17 cellular contexts compared by ENCODE assay signal in genomic region chr4:78561677-78562076, GRCh38. TPM values are rescaled to one million over a fixed set of nuclear protein-coding genes. Genes with fewer than 3 reads are reported as not detected.
DNase-seq lines count a peak whose midpoint lies in the region; ATAC-seq, FAIRE-seq and TF ChIP-seq lines count a peak whose summit lies in the region.
"Had no signal": no experiment of that assay in that cellular context is flagged by ENCODE, and none has a peak within 500 bp of the region (broad histone marks: within the 10 kb centered on the region; RNA-seq: fewer than 3 reads in every experiment).

No MANE protein-coding gene starts in this region.

- H3K4me1 ChIP-seq in HUES6 (ENCODE audit: control insufficient read depth, insufficient read depth, low read length) (peaks cover 47% of the 10 kb centered on the region), mesodermal cell (ENCODE audit: control insufficient read depth, insufficient read depth, low read length, poor library complexity, severe bottlenecking) (peaks cover 51% of the 10 kb centered on the region)

- FAIRE-seq in D721Med (lab: Jason Lieb, UNC): no peak

- H3K9me3 Mint-ChIP-seq in type B pancreatic cell (no peaks in the 10 kb centered on the region), WTC11 (no peaks in the 10 kb centered on the region)
- no peaks in the 10 kb centered on the region for H3K9me3 Mint-ChIP-seq in activated CD8-positive, alpha-beta T cell treated with anti-CD3 and anti-CD28 coated beads for 36 hours
- H3K9me3 Mint-ChIP-seq: activated T-cell treated with anti-CD3 and anti-CD28 coated beads, Interleukin-2, amount 50 U/mL, for 4 hours; CD8-positive, alpha-beta memory T cell had no signal

- no peaks in the 10 kb centered on the region for H3K36me3 Mint-ChIP-seq in type B pancreatic cell
- H3K36me3 Mint-ChIP-seq in activated CD8-positive, alpha-beta T cell treated with anti-CD3 and anti-CD28 coated beads for 36 hours (ENCODE audit: low read depth): no peaks in the 10 kb centered on the region
- no peaks in the 10 kb centered on the region for H3K36me3 Mint-ChIP-seq in WTC11
- H3K36me3 Mint-ChIP-seq: CD8-positive, alpha-beta memory T cell had no signal

- no peak overlapping the region for H3K9ac ChIP-seq in HUES6 (ENCODE audit: low read length)

- POLR2A ChIA-PET in activated CD8-positive, alpha-beta T cell treated with anti-CD3 and anti-CD28 coated beads for 36 hours (lab: Charles Lee): interaction anchor here (1.1 kb wide), 1 partner anchor 30 kb away, joined by 3 read pairs; no protein-coding TSS in a partner anchor
- POLR2A ChIA-PET in WTC11 (lab: Charles Lee): interaction anchor here (1.3 kb wide), 1 partner anchor 10 kb away, joined by 3 read pairs; the partner anchor contains the start of gene ANXA3

- H3K27ac Mint-ChIP-seq in type B pancreatic cell (peak overlapping the region; percentile 59), WTC11 (no peak overlapping the region)
- H3K27ac Mint-ChIP-seq in activated CD8-positive, alpha-beta T cell treated with anti-CD3 and anti-CD28 coated beads for 36 hours: no peak overlapping the region
- H3K27ac Mint-ChIP-seq: activated CD4-positive, alpha-beta T cell treated with anti-CD3 and anti-CD28 coated beads, Interleukin-2, amount 10 ng/mL, durations not matched to agents 24 days and 14 days; CD8-positive, alpha-beta memory T cell had no signal

- H3K4me3 ChIP-seq in HUES6 (ENCODE audit: low read depth, low read length): no peak overlapping the region
- no peak overlapping the region for H3K4me3 ChIP-seq in cardiac fibroblast (replicated peaks in 1 of 2; ENCODE audit: low read depth in 2 of 2, low read length in 2 of 2)
- no peak overlapping the region for H3K4me3 ChIP-seq in mesodermal cell (ENCODE audit: extremely low read depth, insufficient read depth, low read length, poor library complexity, severe bottlenecking)
- H3K4me3 ChIP-seq: colonic mucosa, esophagus squamous epithelium had no signal

- peak overlapping the region; percentile 34 for H3K4me3 Mint-ChIP-seq in type B pancreatic cell
- H3K4me3 Mint-ChIP-seq in activated CD8-positive, alpha-beta T cell treated with anti-CD3 and anti-CD28 coated beads for 36 hours: no peak overlapping the region
- no peak overlapping the region for H3K4me3 Mint-ChIP-seq in WTC11
- H3K4me3 Mint-ChIP-seq: activated CD4-positive, alpha-beta T cell treated with anti-CD3 and anti-CD28 coated beads, Interleukin-2, amount 10 ng/mL, durations not matched to agents 24 days and 14 days; activated T-cell treated with anti-CD3 and anti-CD28 coated beads, Interleukin-2, amount 50 U/mL, for 4 hours; CD8-positive, alpha-beta memory T cell had no signal

- H3K27ac ChIP-seq in HUES6 (ENCODE audit: low read depth, low read length) (0 out of 2 replicates have a peak overlapping the region, but pooled peaks have one; percentile 7), mesodermal cell (ENCODE audit: low read depth, low read length, severe bottlenecking) (peak overlapping the region; percentile 92)
- H3K27ac ChIP-seq: colonic mucosa had no signal

- DNase-seq in cardiac fibroblast (ENCODE audit: low read depth in 2 of 2): peak; percentile 39 to 61
- no peak for DNase-seq in type B pancreatic cell (ENCODE audit: extremely low spot score, unreplicated experiment)
- DNase-seq in D721Med (ENCODE audit: insufficient read length, low spot score): no peak
- DNase-seq in activated CD8-positive, alpha-beta T cell treated with anti-CD3 and anti-CD28 coated beads for 36 hours: no peak
- no peak for DNase-seq in WTC11 (ENCODE audit: low spot score)
- DNase-seq: activated CD4-positive, alpha-beta T cell treated with anti-CD3 and anti-CD28 coated beads, Interleukin-2, amount 10 ng/mL, durations not matched to agents 24 days and 14 days; activated T-cell treated with anti-CD3 and anti-CD28 coated beads, Interleukin-2, amount 50 U/mL, for 4 hours; CD8-positive, alpha-beta memory T cell; colonic mucosa; esophagus squamous epithelium; NCI-H510A treated with DMSO at 0.1 percent for 48 hours; right cardiac atrium; stimulated activated naive CD8-positive, alpha-beta T cell treated with anti-CD3 and anti-CD28 coated beads, Interleukin-15, Interleukin-2, amounts not matched to agents 100 U/mL and 50 U/mL, for 24 hours; T-helper 2 cell had no signal

- ATAC-seq in HG03108 (IDR thresholded peaks at IDR 0.05; ENCODE audit: unreplicated experiment) (no peak), WTC11 (no peak)
- ATAC-seq in activated CD8-positive, alpha-beta T cell treated with anti-CD3 and anti-CD28 coated beads for 36 hours: no peak
- ATAC-seq: activated T-cell treated with anti-CD3 and anti-CD28 coated beads, Interleukin-2, amount 50 U/mL, for 4 hours; right cardiac atrium; stimulated activated naive CD8-positive, alpha-beta T cell treated with anti-CD3 and anti-CD28 coated beads, Interleukin-15, Interleukin-2, amounts not matched to agents 100 U/mL and 50 U/mL, for 24 hours had no signal

- H3K36me3 ChIP-seq in HUES6 (ENCODE audit: control insufficient read depth, insufficient read depth, low read length): peaks cover 14% of the 10 kb centered on the region; the same call in 1 of the 2 replicates
- peaks cover 6% of the 10 kb centered on the region for H3K36me3 ChIP-seq in mesodermal cell (ENCODE audit: control insufficient read depth, insufficient read depth, low read length)
- H3K36me3 ChIP-seq: colonic mucosa, esophagus squamous epithelium had no signal

- H3K4me1 Mint-ChIP-seq in type B pancreatic cell (ENCODE audit: unreplicated experiment): peaks cover 34% of the 10 kb centered on the region
- H3K4me1 Mint-ChIP-seq in activated CD8-positive, alpha-beta T cell treated with anti-CD3 and anti-CD28 coated beads for 36 hours (ENCODE audit: low read depth): no peaks in the 10 kb centered on the region
- H3K4me1 Mint-ChIP-seq in WTC11: peaks cover 47% of the 10 kb centered on the region
- H3K4me1 Mint-ChIP-seq: activated CD4-positive, alpha-beta T cell treated with anti-CD3 and anti-CD28 coated beads, Interleukin-2, amount 10 ng/mL, durations not matched to agents 24 days and 14 days; CD8-positive, alpha-beta memory T cell had no signal

- H3K27me3 ChIP-seq in HUES6 (ENCODE audit: control insufficient read depth, insufficient read depth, low read length): no peaks in the 10 kb centered on the region
- H3K27me3 ChIP-seq: colonic mucosa, esophagus squamous epithelium had no signal

- TF ChIP-seq CTCF in cardiac fibroblast (IDR thresholded peaks at IDR 0.05; ENCODE audit: low read depth, low read length): no peak
- TF ChIP-seq CTCF in type B pancreatic cell (conservative IDR thresholded peaks at IDR 0.05): no peak
- TF ChIP-seq CTCF in D721Med (IDR thresholded peaks at IDR 0.05; ENCODE audit: insufficient read depth, missing control alignments): no peak
- TF ChIP-seq CTCF in activated CD8-positive, alpha-beta T cell treated with anti-CD3 and anti-CD28 coated beads for 36 hours (IDR thresholded peaks at IDR 0.05): no peak
- TF ChIP-seq CTCF in WTC11 (IDR thresholded peaks at IDR 0.05): no peak

- H3K27me3 Mint-ChIP-seq in type B pancreatic cell (no peaks in the 10 kb centered on the region), WTC11 (ENCODE audit: low read depth) (no peaks in the 10 kb centered on the region)
- no peaks in the 10 kb centered on the region for H3K27me3 Mint-ChIP-seq in activated CD8-positive, alpha-beta T cell treated with anti-CD3 and anti-CD28 coated beads for 36 hours

- intact Hi-C loops in activated CD8-positive, alpha-beta T cell treated with anti-CD3 and anti-CD28 coated beads for 36 hours (cut with micrococcal nuclease): no loop called here

- H3K9me3 ChIP-seq in HUES6 (ENCODE audit: control insufficient read depth, insufficient read depth, low read depth, low read length): no peaks in the 10 kb centered on the region
- H3K9me3 ChIP-seq in mesodermal cell (ENCODE audit: control insufficient read depth, low read length): no peaks in the 10 kb centered on the region
- H3K9me3 ChIP-seq: colonic mucosa, esophagus squamous epithelium had no signal

- CTCF ChIA-PET in activated CD8-positive, alpha-beta T cell treated with anti-CD3 and anti-CD28 coated beads for 36 hours (lab: Charles Lee): no interaction called here
- CTCF ChIA-PET in WTC11 (lab: Charles Lee): interaction anchor here (1.3 kb wide), 1 partner anchor 31 kb away, joined by 3 read pairs; no protein-coding TSS in a partner anchor

TF ChIP-seq in WTC11, 78 proteins besides CTCF, POLR2A, EP300 and RAD21 (continues in another document):
- TF ChIP-seq ZNF425 (CRISPR knock-in tag; conservative IDR thresholded peaks at IDR 0.05): no peak
- TF ChIP-seq HMGA2 (CRISPR knock-in tag; IDR thresholded peaks at IDR 0.05): no peak
- no peak for TF ChIP-seq IRF1 (CRISPR knock-in tag; IDR thresholded peaks at IDR 0.05)
- TF ChIP-seq NR3C1 (CRISPR knock-in tag; conservative IDR thresholded peaks at IDR 0.05; ENCODE audit: low read depth): no peak

RNA-seq across cellular contexts. Expression of gene ANXA3, which starts 10.1 kb away (rescaled TPM):
- 28.9 TPM for polyA plus RNA-seq in mesodermal cell (2013, experiment 1 of 2)
- polyA plus RNA-seq in mesodermal cell (2013, experiment 2 of 2): 49.8 TPM
- 56.6 and 135 TPM in 2 replicates for total RNA-seq in type B pancreatic cell (ENCODE audit: low replicate concordance)
- under 1 TPM; 0.63 to 0.90 TPM for total RNA-seq in activated CD8-positive, alpha-beta T cell treated with anti-CD3 and anti-CD28 coated beads for 36 hours
- 10.7 to 13.3 TPM (median 12.0 TPM) in 3 replicates for total RNA-seq in WTC11 (2021)
- total RNA-seq: CD8-positive, alpha-beta memory T cell had no signal
- polyA plus RNA-seq: CD8-positive, alpha-beta memory T cell had no signal

Comparison
In these comparisons a context has a peak if more than half of its experiments do, and no peak if none do; other contexts are left out.
1. DNase-seq: peak in cardiac fibroblast (2 of 2); none in type B pancreatic cell (single experiment), D721Med (single experiment), activated CD8-positive, alpha-beta T cell treated with anti-CD3 and anti-CD28 coated beads for 36 hours (single experiment) and WTC11 (single experiment).